ENCODE assay signal across 1 cellular context in genomic region chr9:128191406-128192046, GRCh38.
TF ChIP-seq lines count a peak whose summit lies in the region.

Gene CIZ1 (minus strand): TSS chr9:128191572. CDS start chr9:128190857, 715 bp downstream.

TF ChIP-seq in HepG2, 621 proteins besides CTCF, POLR2A, EP300 and RAD21 (continued from another document and continues in another):
- TF ChIP-seq MAX (IDR thresholded peaks at IDR 0.05): peak; percentile 76; the same call in 1 of the 2 replicates
- no peak for TF ChIP-seq NR2F6 (IDR thresholded peaks at IDR 0.05)
- no peak for TF ChIP-seq NR2F6 (CRISPR knock-in tag; IDR thresholded peaks at IDR 0.05)
- no peak for TF ChIP-seq ETS1 (CRISPR knock-in tag; IDR thresholded peaks at IDR 0.05)
- TF ChIP-seq HHEX (CRISPR knock-in tag; IDR thresholded peaks at IDR 0.05): no peak
- no peak for TF ChIP-seq TCF7 (IDR thresholded peaks at IDR 0.05; ENCODE audit: low read depth)
- peak; percentile 78 for TF ChIP-seq ARID4A (CRISPR knock-in tag; IDR thresholded peaks at IDR 0.05; ENCODE audit: borderline replicate concordance)
- TF ChIP-seq CSRNP1 (CRISPR knock-in tag; IDR thresholded peaks at IDR 0.05): peak; percentile 82; the same call in 1 of the 2 replicates
- TF ChIP-seq XBP1 (CRISPR knock-in tag; IDR thresholded peaks at IDR 0.05): no peak
- peak; percentile 77 for TF ChIP-seq ZNF770 (CRISPR knock-in tag; IDR thresholded peaks at IDR 0.05)
- no peak; the same call in 1 of the 2 replicates for TF ChIP-seq HINFP (CRISPR knock-in tag; IDR thresholded peaks at IDR 0.05; ENCODE audit: low read depth)
- no peak for TF ChIP-seq ZNF780A (CRISPR knock-in tag; IDR thresholded peaks at IDR 0.05)
- no peak for TF ChIP-seq JARID2 (CRISPR knock-in tag; IDR thresholded peaks at IDR 0.05; ENCODE audit: insufficient replicate concordance)
- no peak for TF ChIP-seq SRSF9 (IDR thresholded peaks at IDR 0.05; ENCODE audit: borderline replicate concordance, insufficient read depth, low read depth, low read length, poor library complexity, severe bottlenecking)
- no peak for TF ChIP-seq HNF1B (CRISPR knock-in tag; IDR thresholded peaks at IDR 0.05)
- peak; percentile 63; the same call in 1 of the 2 replicates for TF ChIP-seq ZNF724P (CRISPR knock-in tag; IDR thresholded peaks at IDR 0.05; ENCODE audit: borderline replicate concordance)
- no peak for TF ChIP-seq ZNF749 (CRISPR knock-in tag; IDR thresholded peaks at IDR 0.05; ENCODE audit: borderline replicate concordance)
- TF ChIP-seq SMAD1 (CRISPR knock-in tag; IDR thresholded peaks at IDR 0.05; ENCODE audit: borderline replicate concordance, low read depth): no peak
- TF ChIP-seq ZNF800 (CRISPR knock-in tag; IDR thresholded peaks at IDR 0.05): no peak; the same call in 1 of the 2 replicates
- peak; percentile 94 for TF ChIP-seq BCL3 (CRISPR knock-in tag; IDR thresholded peaks at IDR 0.05)
- TF ChIP-seq ZBTB34 (CRISPR knock-in tag; IDR thresholded peaks at IDR 0.05): no peak
- no peak; the same call in 1 of the 2 replicates for TF ChIP-seq RNF219 (CRISPR knock-in tag; IDR thresholded peaks at IDR 0.05)
- TF ChIP-seq REPIN1 (CRISPR knock-in tag; IDR thresholded peaks at IDR 0.05; ENCODE audit: borderline replicate concordance, low read depth): peak; percentile 79
- TF ChIP-seq ZNF687 (CRISPR knock-in tag; IDR thresholded peaks at IDR 0.05): peak; percentile 89
